Comparison of ENCODE assay signal across 14 cellular contexts in genomic region chr2:38700881-38701458, GRCh38. TPM values are rescaled to one million over a fixed set of nuclear protein-coding genes. Genes with fewer than 3 reads are reported as not detected.
A peak's percentile ranks its signal among the peaks of the same experiment; 100 is the strongest.
DNase-seq lines count a peak whose midpoint lies in the region; ATAC-seq, FAIRE-seq and TF ChIP-seq lines count a peak whose summit lies in the region.
"Had no signal": no experiment of that assay in that cellular context is flagged by ENCODE, and none has a peak within 500 bp of the region (broad histone marks: within the 10 kb centered on the region; RNA-seq: fewer than 3 reads in every experiment).

No MANE protein-coding gene starts in this region.

- peak overlapping the region; percentile 95 for H3K27ac Mint-ChIP-seq in activated naive CD4-positive, alpha-beta T cell treated with anti-CD3 and anti-CD28 coated beads for 36 hours
- H3K27ac Mint-ChIP-seq in astrocyte (ENCODE audit: unreplicated experiment) (peak overlapping the region; percentile 66), progenitor cell of endocrine pancreas (peak overlapping the region; percentile 9)
- H3K27ac Mint-ChIP-seq: memory B cell had no signal

- H3K27me3 Mint-ChIP-seq in activated naive CD4-positive, alpha-beta T cell treated with anti-CD3 and anti-CD28 coated beads for 36 hours (ENCODE audit: low read depth), result no peaks in the 10 kb centered on the region
- H3K27me3 Mint-ChIP-seq in astrocyte (ENCODE audit: low read depth, unreplicated experiment) (no peaks in the 10 kb centered on the region), progenitor cell of endocrine pancreas (no peaks in the 10 kb centered on the region)
- H3K27me3 Mint-ChIP-seq: memory B cell had no signal

- POLR2A ChIA-PET in PC-3 (lab: Charles Lee; ENCODE audit: unreplicated experiment), result no interaction called here

- no peaks in the 10 kb centered on the region for H3K9me2 ChIP-seq in PC-3 (replicated peaks; ENCODE audit: low read length)

- peaks cover 15% of the 10 kb centered on the region for H3K36me3 Mint-ChIP-seq in activated naive CD4-positive, alpha-beta T cell treated with anti-CD3 and anti-CD28 coated beads for 36 hours (ENCODE audit: low read depth)
- H3K36me3 Mint-ChIP-seq in astrocyte (ENCODE audit: low read depth, unreplicated experiment), result peaks cover 6% of the 10 kb centered on the region
- H3K36me3 Mint-ChIP-seq in progenitor cell of endocrine pancreas (ENCODE audit: insufficient read depth), result peaks cover 16% of the 10 kb centered on the region

- H3K4me2 ChIP-seq in PC-3 (ENCODE audit: low read length), result peak overlapping the region; percentile 13; the same call in 1 of the 2 replicates
- H3K4me2 ChIP-seq in astrocyte (ENCODE audit: low read length), result no peak overlapping the region

- H3K4me3 ChIP-seq in PC-3 (ENCODE audit: low read length) (no peak overlapping the region), astrocyte (ENCODE audit: insufficient read depth, low read depth, low read length) (no peak overlapping the region)

- FAIRE-seq in astrocyte (lab: Jason Lieb, UNC), result no peak

- no peak overlapping the region for H2AFZ ChIP-seq in PC-3 (ENCODE audit: low read length)
- H2AFZ ChIP-seq in astrocyte (ENCODE audit: low read depth, low read length), result no peak overlapping the region

- H3K36me3 ChIP-seq in PC-3 (ENCODE audit: low read depth, low read length) (no peaks in the 10 kb centered on the region), astrocyte (ENCODE audit: insufficient read depth, low read length) (no peaks in the 10 kb centered on the region)

- intact Hi-C loops in activated naive CD4-positive, alpha-beta T cell treated with anti-CD3 and anti-CD28 coated beads for 36 hours (cut with micrococcal nuclease), result loop anchor here (1.0 kb wide), 2 partner anchors 8 to 48 kb away; no protein-coding TSS in a partner anchor
- intact Hi-C loops in PC-3 (cut with micrococcal nuclease), result no loop called here

- DNase-seq in activated naive CD4-positive, alpha-beta T cell treated with anti-CD3 and anti-CD28 coated beads for 36 hours, result no peak
- DNase-seq in activated naive CD4-positive, alpha-beta T cell treated with Interleukin-2 at 50 U/mL for 16 hours, result no peak
- peak; percentile 42 for DNase-seq in PC-3
- no peak for DNase-seq in astrocyte (ENCODE audit: low read depth)
- no peak for DNase-seq in progenitor cell of endocrine pancreas (ENCODE audit: low spot score, unreplicated experiment)
- no peak for DNase-seq in amygdala (lab: John Stamatoyannopoulos, UW)
- DNase-seq in DMS153 treated with DMSO at 0.1 percent for 48 hours (lab: John Stamatoyannopoulos, UW; ENCODE audit: unreplicated experiment), result no peak
- DNase-seq in GDM1 (lab: John Stamatoyannopoulos, UW), result no peak
- DNase-seq: amniotic stem cell, Kasumi-1, NCI-H1417 treated with DMSO at 0.1 percent for 48 hours, SHP77 treated with DMSO at 0.1 percent for 48 hours had no signal

- H3K9me3 Mint-ChIP-seq in activated naive CD4-positive, alpha-beta T cell treated with anti-CD3 and anti-CD28 coated beads for 36 hours, result no peaks in the 10 kb centered on the region
- peaks cover 4% of the 10 kb centered on the region for H3K9me3 Mint-ChIP-seq in astrocyte (ENCODE audit: unreplicated experiment)
- H3K9me3 Mint-ChIP-seq in progenitor cell of endocrine pancreas (ENCODE audit: low read depth), result peaks cover 5% of the 10 kb centered on the region

- H3K27me3 ChIP-seq in PC-3 (ENCODE audit: low read length) (no peaks in the 10 kb centered on the region), astrocyte (ENCODE audit: insufficient read depth, low read length) (no peaks in the 10 kb centered on the region)

- CTCF ChIA-PET in activated naive CD4-positive, alpha-beta T cell treated with anti-CD3 and anti-CD28 coated beads for 36 hours (lab: Charles Lee), result interaction anchor here (0.7 to 1.5 kb wide), 4 partner anchors 9 to 98 kb away, joined by 3 to 4 read pairs (median 3); partner anchors contain the start of gene HNRNPLL
- CTCF ChIA-PET in PC-3 (lab: Charles Lee), result no interaction called here

- H3K4me1 ChIP-seq in PC-3 (ENCODE audit: insufficient read depth, low read length) (peaks cover 13% of the 10 kb centered on the region; the same call in 1 of the 2 replicates), astrocyte (ENCODE audit: insufficient read depth, low read length) (peaks cover 11% of the 10 kb centered on the region)

- H3K9ac ChIP-seq in PC-3 (ENCODE audit: low read length) (no peak overlapping the region), astrocyte (ENCODE audit: low read length) (no peak overlapping the region)

- H3K27ac ChIP-seq in PC-3 (ENCODE audit: low read length) (no peak overlapping the region), astrocyte (ENCODE audit: low read depth, low read length) (no peak overlapping the region)
- H3K27ac ChIP-seq: epithelial cell of prostate had no signal

- H3K4me3 Mint-ChIP-seq in activated naive CD4-positive, alpha-beta T cell treated with anti-CD3 and anti-CD28 coated beads for 36 hours, result peak overlapping the region; percentile 57
- H3K4me3 Mint-ChIP-seq in astrocyte (ENCODE audit: unreplicated experiment), result no peak overlapping the region
- no peak overlapping the region for H3K4me3 Mint-ChIP-seq in progenitor cell of endocrine pancreas (ENCODE audit: low read depth)
- H3K4me3 Mint-ChIP-seq: memory B cell had no signal

- peak; percentile 76 for ATAC-seq in PC-3

- H4K20me1 ChIP-seq in PC-3 (ENCODE audit: low read length) (no peaks in the 10 kb centered on the region), astrocyte (ENCODE audit: insufficient read depth, low read length) (no peaks in the 10 kb centered on the region)

- H3F3A ChIP-seq in PC-3 (ENCODE audit: low read length, unreplicated experiment), result no peaks in the 10 kb centered on the region

- no peaks in the 10 kb centered on the region for H3K9me3 ChIP-seq in PC-3 (ENCODE audit: low read length)
- H3K9me3 ChIP-seq in astrocyte (ENCODE audit: insufficient read depth, low read depth, low read length), result no peaks in the 10 kb centered on the region

- TF ChIP-seq CTCF in PC-3 (conservative IDR thresholded peaks at IDR 0.05; ENCODE audit: low read depth, low read length) (no peak), astrocyte (IDR thresholded peaks at IDR 0.05; ENCODE audit: insufficient read depth, low read depth, low read length) (no peak), progenitor cell of endocrine pancreas (IDR thresholded peaks at IDR 0.05; ENCODE audit: unreplicated experiment) (no peak)

- BruUV-seq in PC-3 (replicated peaks; lab: Mats Ljungman, UMichigan), result no TSS peak

- H3K4me1 Mint-ChIP-seq in activated naive CD4-positive, alpha-beta T cell treated with anti-CD3 and anti-CD28 coated beads for 36 hours (ENCODE audit: low read depth), result peaks cover 58% of the 10 kb centered on the region
- H3K4me1 Mint-ChIP-seq in astrocyte (ENCODE audit: low read depth, unreplicated experiment) (peaks cover 19% of the 10 kb centered on the region), progenitor cell of endocrine pancreas (ENCODE audit: low read depth) (peaks cover 6% of the 10 kb centered on the region)
- H3K4me1 Mint-ChIP-seq: memory B cell had no signal

- H3K79me2 ChIP-seq in PC-3 (ENCODE audit: low read length) (no peaks in the 10 kb centered on the region), astrocyte (ENCODE audit: insufficient read depth, low read length) (no peaks in the 10 kb centered on the region)

RNA-seq across cellular contexts. Expression of gene GALM, which starts 35.1 kb away (rescaled TPM):
- 10 to 100 TPM; 31.3 to 31.9 TPM for total RNA-seq in activated naive CD4-positive, alpha-beta T cell treated with anti-CD3 and anti-CD28 coated beads for 36 hours
- total RNA-seq in PC-3 (2014; rRNA removed) (22.7 and 26.4 TPM in 2 replicates), astrocyte (9.8 and 10.1 TPM in 2 replicates), progenitor cell of endocrine pancreas (40.2 and 46.3 TPM in 2 replicates)

RNA-seq across cellular contexts. Expression of gene SRSF7, which starts 50.2 kb away (rescaled TPM):
- total RNA-seq in activated naive CD4-positive, alpha-beta T cell treated with anti-CD3 and anti-CD28 coated beads for 36 hours, result 100 to 1,000 TPM; 212 to 217 TPM
- total RNA-seq in PC-3 (2014; rRNA removed) (148 and 160 TPM in 2 replicates), astrocyte (104 and 120 TPM in 2 replicates), progenitor cell of endocrine pancreas (258 TPM in 2 replicates)

Comparison
In these comparisons a context has a peak if more than half of its experiments do, and no peak if none do; other contexts are left out.
1. H3K27ac Mint-ChIP-seq: peak in every context shown above with its lines; median percentile 95 in activated naive CD4-positive, alpha-beta T cell treated with anti-CD3 and anti-CD28 coated beads for 36 hours; 66 in astrocyte; 9 in progenitor cell of endocrine pancreas.